Comparison of ENCODE assay signal across 8 cellular contexts in genomic region chr3:105367063-105367405, GRCh38. TPM values are rescaled to one million over a fixed set of nuclear protein-coding genes. Genes with fewer than 3 reads are reported as not detected.
A peak's percentile ranks its signal among the peaks of the same experiment; 100 is the strongest.
DNase-seq lines count a peak whose midpoint lies in the region; ATAC-seq and TF ChIP-seq lines count a peak whose summit lies in the region.

No MANE protein-coding gene starts in this region.

- H3K4me3 Mint-ChIP-seq in immature natural killer cell: peak overlapping the region; percentile 81 to 92 (median 85)

- H3K9me3 Mint-ChIP-seq in immature natural killer cell: no peaks in the 10 kb centered on the region

- peak; percentile 36 for ATAC-seq in Panc1

- in situ Hi-C loops in Panc1 (cut with HindIII; ENCODE audit: low pct_unique_long_range_greater_than_20kb, low sequenced_read_pairs) (no loop called here), astrocyte of the spinal cord (cut with HindIII; ENCODE audit: low sequenced_read_pairs) (no loop called here)

- TF ChIP-seq CTCF in Panc1 (IDR thresholded peaks at IDR 0.05) (no peak), astrocyte of the spinal cord (IDR thresholded peaks at IDR 0.05; ENCODE audit: low read depth, low read length) (no peak)

- peak overlapping the region in 3 of 6 donors; percentile 9 to 28 (median 26) for H3K27ac Mint-ChIP-seq in immature natural killer cell

- peaks cover 2% of the 10 kb centered on the region; the same call in 1 of the 2 replicates for H3K36me3 ChIP-seq in Panc1 (ENCODE audit: control insufficient read depth, insufficient read depth, low read length)

- intact Hi-C loops in Panc1 (cut with micrococcal nuclease; ENCODE audit: unreplicated experiment): loop anchor here (5.0 kb wide), 3 partner anchors 150 to 1090 kb away; no protein-coding TSS in a partner anchor

- H3K27ac ChIP-seq in Panc1 (ENCODE audit: low read length): peak overlapping the region; percentile 86

- DNase-seq in NCI-H2171 (lab: John Stamatoyannopoulos, UW) (peak; percentile 15), NCI-H2171 treated with DMSO at 0.1 percent for 48 hours (lab: John Stamatoyannopoulos, UW) (no peak), Panc1 (ENCODE audit: low read depth, low spot score) (no peak), astrocyte of the spinal cord (ENCODE audit: low read depth, low spot score) (no peak), immature natural killer cell (peak in 2 of 3 donors; percentile 21 to 27), globus pallidus (ENCODE audit: low spot score) (no peak), NCI-H446 treated with DMSO at 0.1 percent for 48 hours (lab: John Stamatoyannopoulos, UW) (no peak)
- peak; percentile 1 to 16 for DNase-seq in stimulated activated CD4-positive, alpha-beta T cell treated with anti-CD3 and anti-CD28 coated beads, Interleukin-12 subunit alpha, Interleukin-12 subunit beta, amount 100 ng/mL, for 24 hours (ENCODE audit: low read depth in 2 of 2)

- H3K9me3 ChIP-seq in Panc1 (ENCODE audit: control insufficient read depth, insufficient read depth, low read depth, low read length): no peaks in the 10 kb centered on the region

- POLR2A ChIA-PET in Panc1 (lab: Charles Lee): no interaction called here

- H3K4me1 ChIP-seq in Panc1 (ENCODE audit: control insufficient read depth, insufficient read depth, low read length): peaks cover 9% of the 10 kb centered on the region

- H3K4me3 ChIP-seq in Panc1 (ENCODE audit: low read depth in 2 of 2, low read length in 2 of 2) (peak overlapping the region; percentile 63 to 84), astrocyte of the spinal cord (ENCODE audit: low read depth, low read length) (peak overlapping the region; percentile 94)

- BruUV-seq in Panc1 (replicated peaks; lab: Mats Ljungman, UMichigan): no TSS peak

- peaks cover 36 to 53% of the 10 kb centered on the region in 2 donors for H3K4me1 Mint-ChIP-seq in immature natural killer cell

- no peaks in the 10 kb centered on the region for H3K36me3 Mint-ChIP-seq in immature natural killer cell

- H3K27me3 Mint-ChIP-seq in immature natural killer cell (ENCODE audit: low read depth in 3 of 3): peaks cover 14 to 25% (median 19%) of the 10 kb centered on the region in 3 donors

- CTCF ChIA-PET in Panc1 (lab: Charles Lee): interaction anchor here (0.5 kb wide), 1 partner anchor 81 kb away, joined by 3 read pairs; no protein-coding TSS in a partner anchor

- H3K27me3 ChIP-seq in Panc1 (ENCODE audit: control insufficient read depth, insufficient read depth, low read length): no peaks in the 10 kb centered on the region

RNA-seq across cellular contexts. Expression of gene ALCAM, which starts 0.3 kb away (rescaled TPM):
- 32.3 TPM for total RNA-seq in Panc1 (2021; ENCODE audit: unreplicated experiment)
- polyA plus RNA-seq in Panc1 (2012; ENCODE audit: insufficient read length): 10.0 TPM
- 1 to 10 TPM in 2 of 3 donors, under 1 TPM in 1; 0.72 to 4.9 (median 2.8) TPM for polyA plus RNA-seq in immature natural killer cell

Comparison
In these comparisons a context has a peak if more than half of its experiments do, and no peak if none do; other contexts are left out.
1. DNase-seq: peak in NCI-H2171 (single experiment), immature natural killer cell (2 of 3) and stimulated activated CD4-positive, alpha-beta T cell treated with anti-CD3 and anti-CD28 coated beads, Interleukin-12 subunit alpha, Interleukin-12 subunit beta, amount 100 ng/mL, for 24 hours (2 of 2); none in NCI-H2171 treated with DMSO at 0.1 percent for 48 hours (single experiment), Panc1 (single experiment), astrocyte of the spinal cord (single experiment), globus pallidus (single experiment) and NCI-H446 treated with DMSO at 0.1 percent for 48 hours (single experiment).